ENCODE assay signal across 21 cellular contexts in the genomic region with DNA sequence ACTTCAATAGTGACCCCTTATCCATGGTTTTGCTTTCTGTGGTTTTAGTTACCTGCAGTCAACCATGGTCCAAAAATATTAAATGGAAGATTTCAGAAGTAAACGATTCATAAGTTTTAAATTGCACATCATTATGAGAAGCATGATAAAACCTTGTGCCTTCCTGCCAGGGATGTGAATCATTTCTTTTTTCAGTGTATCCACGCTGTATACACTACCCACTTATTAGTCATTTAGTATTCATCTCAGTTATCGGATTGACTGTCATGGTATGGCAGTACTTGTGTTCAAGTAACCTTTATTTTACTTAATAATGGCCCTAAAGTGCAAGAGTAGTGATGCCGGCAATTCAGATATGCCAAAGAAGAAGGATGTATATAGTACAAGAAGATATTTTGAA. TPM values are rescaled to one million over a fixed set of nuclear protein-coding genes. Genes with fewer than 3 reads are reported as not detected.
DNase-seq lines count a peak whose midpoint lies in the region; ATAC-seq and TF ChIP-seq lines count a peak whose summit lies in the region.
"Had no signal": no experiment of that assay in that cellular context is flagged by ENCODE, and none has a peak within 500 bp of the region (broad histone marks: within the 10 kb centered on the region; RNA-seq: fewer than 3 reads in every experiment).

No MANE protein-coding gene starts in this region.

- H3K9me2 ChIP-seq in SK-N-SH, result no peaks in the 10 kb centered on the region

- H3K4me2 ChIP-seq in SK-N-SH (no peak overlapping the region), smooth muscle cell (no peak overlapping the region)

- peak in 1 of 2 experiments; percentile 24; a peak in 1 of 4 replicates for TF ChIP-seq EP300 in SK-N-SH (IDR thresholded peaks at IDR 0.05; ENCODE audit: borderline replicate concordance in 1 of 2, low read depth in 1 of 2, low read length in 1 of 2)

- H3K27ac ChIP-seq in SK-N-SH (ENCODE audit: low read depth in 2 of 2, low read length in 1 of 2), result peak overlapping the region in 1 of 2 experiments; percentile 28; a peak in 2 of 4 replicates
- H3K27ac ChIP-seq in foreskin keratinocyte, result no peak overlapping the region
- no peak overlapping the region for H3K27ac ChIP-seq in smooth muscle cell (ENCODE audit: low read depth)
- H3K27ac ChIP-seq: SJSA1, tibial nerve had no signal

- POLR2A ChIA-PET in SK-N-SH (lab: Yijun Ruan, JAX), result no interaction called here

- TF ChIP-seq CTCF in SK-N-SH (IDR thresholded peaks at IDR 0.05) (no peak), foreskin keratinocyte (conservative IDR thresholded peaks at IDR 0.05) (no peak), smooth muscle cell (IDR thresholded peaks at IDR 0.05; ENCODE audit: borderline replicate concordance, insufficient read depth, poor library complexity, severe bottlenecking) (no peak)

- CTCF ChIA-PET in SK-N-SH (lab: Yijun Ruan, JAX), result no interaction called here

- H3K27me3 ChIP-seq in SK-N-SH (ENCODE audit: insufficient read depth), result no peaks in the 10 kb centered on the region
- no peaks in the 10 kb centered on the region for H3K27me3 ChIP-seq in foreskin keratinocyte
- no peaks in the 10 kb centered on the region for H3K27me3 ChIP-seq in smooth muscle cell (ENCODE audit: low read depth)
- H3K27me3 ChIP-seq: BE2C, SJSA1, tibial nerve had no signal

- ATAC-seq in foreskin keratinocyte (peak; percentile 100), esophagus mucosa (no peak)

- DNase-seq in GM03348 (ENCODE audit: low spot score) (peak; percentile 9), HCEC 1CT (peak; percentile 69), SK-N-SH (no peak), foreskin keratinocyte (peak in 1 of 2 donors; percentile 33), smooth muscle cell (lab: John Stamatoyannopoulos, UW; ENCODE audit: unreplicated experiment) (no peak), KG1 (lab: John Stamatoyannopoulos, UW) (no peak)
- DNase-seq: activated CD4-positive, CD25-positive, alpha-beta regulatory T cell; activated naive CD4-positive, alpha-beta T cell; BE2C; glutamatergic neuron; MM.1S; naive B cell; NCI-H2081; NCI-H524; posterior cingulate gyrus; small intestine had no signal

- no peaks in the 10 kb centered on the region for H4K20me1 ChIP-seq in SK-N-SH (ENCODE audit: insufficient read depth)
- no peaks in the 10 kb centered on the region for H4K20me1 ChIP-seq in smooth muscle cell (ENCODE audit: low read depth)

- TF ChIP-seq RAD21 in SK-N-SH (IDR thresholded peaks at IDR 0.05; ENCODE audit: low read length), result no peak

- H3K36me3 ChIP-seq in SK-N-SH (replicated peaks in 1 of 2; ENCODE audit: control insufficient read depth in 1 of 2, insufficient read depth in 2 of 2, low read length in 1 of 2) (no peaks in the 10 kb centered on the region), smooth muscle cell (ENCODE audit: low read depth) (no peaks in the 10 kb centered on the region)
- H3K36me3 ChIP-seq: BE2C, HAP-1, SJSA1, tibial nerve had no signal

- H2AFZ ChIP-seq in SK-N-SH (ENCODE audit: low read depth), result no peak overlapping the region
- H2AFZ ChIP-seq in smooth muscle cell (ENCODE audit: low read depth), result no peak overlapping the region

- 17% methylated on average over 4 of the region's 4 CpGs for WGBS in SK-N-SH (ENCODE audit: low lambda C conversion rate)
- WGBS in smooth muscle cell (ENCODE audit: low lambda C conversion rate), result 63% methylated on average over 4 of the region's 4 CpGs

- H3K4me1 ChIP-seq in SK-N-SH (ENCODE audit: control insufficient read depth in 1 of 2, insufficient read depth in 2 of 2, low read depth in 1 of 2, low read length in 1 of 2), result no peaks in the 10 kb centered on the region
- peaks cover 4% of the 10 kb centered on the region for H3K4me1 ChIP-seq in foreskin keratinocyte
- no peaks in the 10 kb centered on the region for H3K4me1 ChIP-seq in smooth muscle cell (ENCODE audit: low read depth)
- H3K4me1 ChIP-seq: BE2C, SJSA1, tibial nerve had no signal

- no peaks in the 10 kb centered on the region for H3K79me2 ChIP-seq in SK-N-SH (ENCODE audit: insufficient read depth)
- H3K79me2 ChIP-seq in smooth muscle cell (ENCODE audit: low read depth), result no peaks in the 10 kb centered on the region

- H3K4me3 ChIP-seq in SK-N-SH (ENCODE audit: low read depth in 2 of 2, low read length in 1 of 2), result no peak overlapping the region
- no peak overlapping the region for H3K4me3 ChIP-seq in smooth muscle cell
- H3K4me3 ChIP-seq: HAP-1, SJSA1, tibial nerve had no signal

- H3K9ac ChIP-seq in SK-N-SH (no peak overlapping the region), smooth muscle cell (ENCODE audit: low read depth) (no peak overlapping the region)

- H3K9me3 ChIP-seq in SK-N-SH (no peaks in the 10 kb centered on the region), smooth muscle cell (replicated peaks; ENCODE audit: low read depth) (no peaks in the 10 kb centered on the region)
- H3K9me3 ChIP-seq: BE2C, HAP-1, SJSA1, tibial nerve had no signal

- H3F3A ChIP-seq in SK-N-SH (replicated peaks; ENCODE audit: insufficient read depth), result peaks cover 5% of the 10 kb centered on the region
- no peaks in the 10 kb centered on the region for H3F3A ChIP-seq in smooth muscle cell (ENCODE audit: low read depth)

TF ChIP-seq in SK-N-SH, 30 proteins besides CTCF, POLR2A, EP300 and RAD21:
- TF ChIP-seq FOXJ3 (CRISPR knock-in tag; IDR thresholded peaks at IDR 0.05) (no peak), SMC3 (IDR thresholded peaks at IDR 0.05; ENCODE audit: low read depth, low read length) (no peak), USF2 (IDR thresholded peaks at IDR 0.05; ENCODE audit: borderline replicate concordance, low read depth, low read length) (no peak), GABPA (IDR thresholded peaks at IDR 0.05; ENCODE audit: low read depth) (no peak), MXI1 (IDR thresholded peaks at IDR 0.05; ENCODE audit: low read depth, low read length) (no peak), YY1 (IDR thresholded peaks at IDR 0.05; ENCODE audit: low read depth) (no peak), NRF1 (IDR thresholded peaks at IDR 0.05; ENCODE audit: low read depth, low read length) (no peak), MEF2A (IDR thresholded peaks at IDR 0.05; ENCODE audit: borderline replicate concordance, low read depth) (no peak), NFIC (IDR thresholded peaks at IDR 0.05; ENCODE audit: borderline replicate concordance) (peak; percentile 36; the same call in 1 of the 2 replicates), JUND (IDR thresholded peaks at IDR 0.05) (peak; percentile 50; the same call in 1 of the 2 replicates), TCF12 (IDR thresholded peaks at IDR 0.05) (peak; percentile 44), FOSL2 (IDR thresholded peaks at IDR 0.05; ENCODE audit: borderline replicate concordance, low read depth) (peak; percentile 71), POLR2AphosphoS5 (IDR thresholded peaks at IDR 0.05; ENCODE audit: low read depth, low read length) (no peak), RCOR1 (IDR thresholded peaks at IDR 0.05; ENCODE audit: low read length) (no peak), PBX3 (IDR thresholded peaks at IDR 0.05) (peak; percentile 62)
- TF ChIP-seq, protein P1, sequence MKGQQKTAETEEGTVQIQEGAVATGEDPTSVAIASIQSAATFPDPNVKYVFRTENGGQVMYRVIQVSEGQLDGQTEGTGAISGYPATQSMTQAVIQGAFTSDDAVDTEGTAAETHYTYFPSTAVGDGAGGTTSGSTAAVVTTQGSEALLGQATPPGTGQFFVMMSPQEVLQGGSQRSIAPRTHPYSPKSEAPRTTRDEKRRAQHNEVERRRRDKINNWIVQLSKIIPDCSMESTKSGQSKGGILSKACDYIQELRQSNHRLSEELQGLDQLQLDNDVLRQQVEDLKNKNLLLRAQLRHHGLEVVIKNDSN (IDR thresholded peaks at IDR 0.05; ENCODE audit: borderline replicate concordance, low read depth), result no peak

RNA-seq across cellular contexts. Expression of gene TASL, which starts 37.7 kb away (rescaled TPM):
- polyA plus RNA-seq in SK-N-SH (2012; rRNA removed) (not detected in 2 replicates), foreskin keratinocyte (not detected in 2 replicates), smooth muscle cell (not detected in 2 replicates)
- not detected in 2 replicates for polyA plus RNA-seq in SK-N-SH (2012; cell fraction: cytosol; rRNA removed)
- not detected in 2 replicates for polyA plus RNA-seq in SK-N-SH (2012; cell fraction: nucleus; rRNA removed)
- total RNA-seq in foreskin keratinocyte (not detected in 2 replicates), smooth muscle cell (not detected in 2 replicates), esophagus mucosa (0.16 TPM)
- total RNA-seq: lung microvascular endothelial cell, SJSA1 had no signal

RNA-seq across cellular contexts. Expression of gene GK, which starts 38.0 kb away (rescaled TPM):
- polyA plus RNA-seq in SK-N-SH (2012; rRNA removed) (2.2 and 3.1 TPM in 2 replicates), foreskin keratinocyte (1.2 and 1.3 TPM in 2 replicates), smooth muscle cell (2.6 and 4.5 TPM in 2 replicates)
- polyA plus RNA-seq in SK-N-SH (2012; cell fraction: cytosol; rRNA removed), result 2.6 and 2.8 TPM in 2 replicates
- 2.2 and 4.8 TPM in 2 replicates for polyA plus RNA-seq in SK-N-SH (2012; cell fraction: nucleus; rRNA removed)
- total RNA-seq in foreskin keratinocyte (2.4 and 2.6 TPM in 2 replicates), smooth muscle cell (5.7 and 5.8 TPM in 2 replicates), esophagus mucosa (17.8 TPM)

Comparison
In these comparisons a context has a peak if more than half of its experiments do, and no peak if none do; other contexts are left out.
1. DNase-seq: peak in GM03348 (single experiment) and HCEC 1CT (single experiment); none in SK-N-SH (single experiment), smooth muscle cell (single experiment) and KG1 (single experiment).